25 cellular contexts compared by ENCODE assay signal in the genomic region with DNA sequence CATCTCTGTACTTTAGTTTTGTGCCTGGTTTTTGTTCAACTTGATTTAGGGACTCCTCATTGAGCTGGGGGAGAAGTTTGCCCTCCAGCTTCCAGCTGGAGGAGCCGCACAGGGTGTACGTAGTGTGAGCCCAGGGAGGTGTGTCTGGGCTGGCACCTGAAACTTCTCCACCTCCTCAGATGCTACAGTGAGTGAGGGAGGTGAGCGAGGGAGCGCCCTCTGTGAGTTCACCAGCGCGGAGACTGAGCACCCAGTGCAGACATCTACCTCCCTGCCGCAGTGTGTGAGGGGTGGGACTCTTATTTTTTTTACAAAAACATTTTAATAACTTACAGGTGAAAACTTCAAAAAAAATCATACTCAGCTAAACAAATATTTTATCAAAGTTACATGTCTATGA.
"Had no signal": no experiment of that assay in that cellular context is flagged by ENCODE, and none has a peak within 500 bp of the region (broad histone marks: within the 10 kb centered on the region; RNA-seq: fewer than 3 reads in every experiment).

No MANE protein-coding gene starts in this region.

- H3K4me3 ChIP-seq: hepatocyte, lower lobe of right lung, right atrium auricular region, right lobe of liver, smooth muscle cell, stomach, testis, thyroid gland, transverse colon, upper lobe of left lung, vagina had no signal

- ATAC-seq: left lobe of liver; left ventricle myocardium superior; lower lobe of right lung; natural killer cell; right lobe of liver; stimulated activated naive B cell treated with anti-CD40 and anti-IgM and Interleukin-4, amounts not matched to agents 10 μg/mL and 1 μg/mL and 100 μg/mL, for 72 hours; stimulated activated naive CD8-positive, alpha-beta T cell treated with anti-CD3 and anti-CD28 coated beads, Interleukin-15, Interleukin-2, amounts not matched to agents 100 U/mL and 50 U/mL, for 24 hours had no signal

- H3K4me1 ChIP-seq: lower lobe of right lung, parathyroid adenoma, right atrium auricular region, right lobe of liver, stomach, testis, thyroid gland, transverse colon, upper lobe of left lung, vagina had no signal

- DNase-seq: islet precursor cell; left ventricle myocardium superior; lower lobe of right lung; mammary epithelial cell; mesenchymal stem cell; naive B cell; natural killer cell; occipital lobe; right lobe of liver; stimulated activated CD4-positive, alpha-beta T cell treated with anti-CD3 and anti-CD28 coated beads, Interleukin-1b, Interleukin-23, amount 100 ng/mL, for 48 hours; stimulated activated CD4-positive, alpha-beta T cell treated with anti-CD3 and anti-CD28 coated beads, Interleukin-4, amount 100 ng/mL, for 1 hour; stimulated activated naive B cell treated with anti-CD40 and anti-IgM and Interleukin-4, amounts not matched to agents 10 μg/mL and 1 μg/mL and 100 μg/mL, for 72 hours; stimulated activated naive CD8-positive, alpha-beta T cell treated with anti-CD3 and anti-CD28 coated beads, Interleukin-15, Interleukin-2, amounts not matched to agents 100 U/mL and 50 U/mL, for 24 hours; stomach; testis; thyroid gland; transverse colon; upper lobe of left lung had no signal

- H3K9me3 ChIP-seq: lower lobe of right lung, neutrophil, right atrium auricular region, right lobe of liver, testis, thyroid gland, transverse colon, upper lobe of left lung, vagina had no signal

- H2AFZ ChIP-seq: hepatocyte, parathyroid adenoma had no signal

- H3K4me2 ChIP-seq: hepatocyte, smooth muscle cell had no signal

- H3K36me3 ChIP-seq: lower lobe of right lung, neutrophil, right atrium auricular region, right lobe of liver, stomach, thyroid gland, transverse colon, upper lobe of left lung, vagina had no signal

- H3K27me3 ChIP-seq: hepatocyte, right atrium auricular region, right lobe of liver, stomach, testis, thyroid gland, transverse colon, upper lobe of left lung, vagina had no signal

- H3K27ac ChIP-seq: hepatocyte, lower lobe of right lung, neutrophil, parathyroid adenoma, right atrium auricular region, right lobe of liver, stomach, testis, thyroid gland, transverse colon, upper lobe of left lung, vagina had no signal

- H3K9ac ChIP-seq: parathyroid adenoma had no signal
